14 cellular contexts compared by ENCODE assay signal in genomic region chr17:72634621-72635020, GRCh38.
DNase-seq lines count a peak whose midpoint lies in the region; ATAC-seq and TF ChIP-seq lines count a peak whose summit lies in the region.
"Had no signal": no experiment of that assay in that cellular context is flagged by ENCODE, and none has a peak within 500 bp of the region (broad histone marks: within the 10 kb centered on the region; RNA-seq: fewer than 3 reads in every experiment).

No MANE protein-coding gene starts in this region.

- peak overlapping the region in 7 of 8 donors; percentile 26 to 75 (median 61) for H3K4me3 Mint-ChIP-seq in CD4-positive, alpha-beta memory T cell
- H3K4me3 Mint-ChIP-seq in T-helper 17 cell, result peak overlapping the region; percentile 83

- CTCF ChIA-PET in CD4-positive, alpha-beta memory T cell (lab: Charles Lee; ENCODE audit: partially characterized antibody), result interaction anchor here (0.9 to 2.2 kb wide), 4 partner anchors 16 to 93 kb away, joined by 3 to 7 read pairs (median 4); no protein-coding TSS in a partner anchor

- H3K9ac ChIP-seq in DND-41 (ENCODE audit: low read depth, low read length), result no peak overlapping the region

- H3K4me2 ChIP-seq in DND-41 (ENCODE audit: insufficient read depth, low read length), result no peak overlapping the region

- no peaks in the 10 kb centered on the region for H3K9me3 Mint-ChIP-seq in CD4-positive, alpha-beta memory T cell

- no peaks in the 10 kb centered on the region for H3K27me3 ChIP-seq in CD4-positive, alpha-beta memory T cell (ENCODE audit: insufficient read depth, low read length)
- H3K27me3 ChIP-seq in DND-41 (ENCODE audit: insufficient read depth, low read length, poor library complexity), result no peaks in the 10 kb centered on the region
- H3K27me3 ChIP-seq: uterus had no signal

- no peaks in the 10 kb centered on the region for H3K36me3 Mint-ChIP-seq in CD4-positive, alpha-beta memory T cell
- no peaks in the 10 kb centered on the region for H3K36me3 Mint-ChIP-seq in T-helper 17 cell (ENCODE audit: low read depth)

- peak overlapping the region; percentile 31 to 89 (median 80) for H3K27ac Mint-ChIP-seq in CD4-positive, alpha-beta memory T cell
- H3K27ac Mint-ChIP-seq in T-helper 17 cell, result peak overlapping the region; percentile 90

- peak; percentile 9 to 48 (median 30) for DNase-seq in CD4-positive, alpha-beta memory T cell
- peak; percentile 28 for DNase-seq in DND-41
- DNase-seq in T-helper 17 cell, result no peak
- DNase-seq in mucosa of descending colon, result peak; percentile 66 to 76 (median 71)
- no peak for DNase-seq in NCI-H2107 treated with DMSO at 0.1 percent for 48 hours (lab: John Stamatoyannopoulos, UW; ENCODE audit: unreplicated experiment)
- no peak for DNase-seq in mesenteric fat pad (ENCODE audit: low spot score)
- DNase-seq: cerebellar nuclear complex; glutamatergic neuron; kidney glomerular epithelial cell; MV-4-11; stimulated activated CD4-positive, alpha-beta T cell treated with anti-CD3 and anti-CD28 coated beads, Interleukin-2, amount 100 ng/mL, for 48 hours; T1000; uterus had no signal

- peaks cover 22% of the 10 kb centered on the region for H3K4me1 ChIP-seq in CD4-positive, alpha-beta memory T cell (ENCODE audit: insufficient read depth, low read length)
- H3K4me1 ChIP-seq in DND-41 (ENCODE audit: insufficient read depth, low read length) (peaks cover 10% of the 10 kb centered on the region), mucosa of descending colon (ENCODE audit: low read depth) (peaks cover 29% of the 10 kb centered on the region)
- H3K4me1 ChIP-seq: uterus had no signal

- TF ChIP-seq CTCF in DND-41 (IDR thresholded peaks at IDR 0.05; ENCODE audit: borderline replicate concordance, extremely low read depth, low read length, poor library complexity, severe bottlenecking) (no peak), mucosa of descending colon (IDR thresholded peaks at IDR 0.05) (no peak)

- POLR2A ChIA-PET in CD4-positive, alpha-beta memory T cell (lab: Charles Lee; ENCODE audit: partially characterized antibody), result interaction anchor here (0.6 to 1.6 kb wide), 5 partner anchors 15 to 957 kb away, joined by 3 to 10 read pairs (median 3); no protein-coding TSS in a partner anchor

- intact Hi-C loops in CD4-positive, alpha-beta memory T cell (cut with micrococcal nuclease), result loop anchor here (5.0 kb wide), 1 partner anchor 42 kb away; no protein-coding TSS in a partner anchor
- intact Hi-C loops in mucosa of descending colon (cut with DNase I, micrococcal nuclease), result no loop called here

- no peaks in the 10 kb centered on the region for H3K27me3 Mint-ChIP-seq in CD4-positive, alpha-beta memory T cell
- no peaks in the 10 kb centered on the region for H3K27me3 Mint-ChIP-seq in T-helper 17 cell

- peak overlapping the region in 1 of 2 donors; percentile 40 for H3K4me3 ChIP-seq in CD4-positive, alpha-beta memory T cell (ENCODE audit: low read length in 2 of 2)
- H3K4me3 ChIP-seq in DND-41 (ENCODE audit: low read depth in 1 of 2, low read length in 2 of 2) (no peak overlapping the region), mucosa of descending colon (no peak overlapping the region)
- H3K4me3 ChIP-seq: uterus had no signal

- no peaks in the 10 kb centered on the region for H3K79me2 ChIP-seq in DND-41 (ENCODE audit: insufficient read depth, low read length)

- peaks cover 20 to 26% (median 21%) of the 10 kb centered on the region in 4 donors for H3K4me1 Mint-ChIP-seq in CD4-positive, alpha-beta memory T cell
- peaks cover 16% of the 10 kb centered on the region for H3K4me1 Mint-ChIP-seq in T-helper 17 cell

- no peaks in the 10 kb centered on the region for H4K20me1 ChIP-seq in DND-41 (ENCODE audit: insufficient read depth, low read length)

- no peaks in the 10 kb centered on the region for H3K9me3 ChIP-seq in CD4-positive, alpha-beta memory T cell (ENCODE audit: control insufficient read depth in 1 of 2, low read length in 2 of 2)
- H3K9me3 ChIP-seq in DND-41 (ENCODE audit: insufficient read depth, low read length, severe bottlenecking) (no peaks in the 10 kb centered on the region), T-helper 17 cell (ENCODE audit: control insufficient read depth, low read length, poor library complexity, severe bottlenecking) (no peaks in the 10 kb centered on the region), mucosa of descending colon (no peaks in the 10 kb centered on the region)
- H3K9me3 ChIP-seq: uterus had no signal

- H3K36me3 ChIP-seq in CD4-positive, alpha-beta memory T cell (ENCODE audit: insufficient read depth, low read length), result no peaks in the 10 kb centered on the region
- H3K36me3 ChIP-seq in DND-41 (ENCODE audit: insufficient read depth, low read length) (no peaks in the 10 kb centered on the region), mucosa of descending colon (ENCODE audit: low read depth) (no peaks in the 10 kb centered on the region)
- H3K36me3 ChIP-seq: uterus had no signal

- no peak overlapping the region for H2AFZ ChIP-seq in DND-41 (ENCODE audit: low read depth, low read length)

- ATAC-seq in DND-41 (ENCODE audit: insufficient read depth, low read depth), result peak; percentile 80
- ATAC-seq in T-helper 17 cell, result peak; percentile 76
- peak; percentile 80 for ATAC-seq in mucosa of descending colon
- ATAC-seq in GM19035 (IDR thresholded peaks at IDR 0.05; ENCODE audit: unreplicated experiment), result no peak

- peak overlapping the region; percentile 33 for H3K27ac ChIP-seq in CD4-positive, alpha-beta memory T cell (ENCODE audit: low read depth, low read length)
- no peak overlapping the region for H3K27ac ChIP-seq in DND-41 (ENCODE audit: low read length)
- H3K27ac ChIP-seq: uterus had no signal

Comparison
In these comparisons a context has a peak if more than half of its experiments do, and no peak if none do; other contexts are left out.
1. DNase-seq: peak in CD4-positive, alpha-beta memory T cell (5 of 5), DND-41 (single experiment) and mucosa of descending colon (3 of 3); none in T-helper 17 cell (0 of 3), NCI-H2107 treated with DMSO at 0.1 percent for 48 hours (single experiment) and mesenteric fat pad (single experiment).